Comparison of ENCODE assay signal across 12 cellular contexts in the genomic region with DNA sequence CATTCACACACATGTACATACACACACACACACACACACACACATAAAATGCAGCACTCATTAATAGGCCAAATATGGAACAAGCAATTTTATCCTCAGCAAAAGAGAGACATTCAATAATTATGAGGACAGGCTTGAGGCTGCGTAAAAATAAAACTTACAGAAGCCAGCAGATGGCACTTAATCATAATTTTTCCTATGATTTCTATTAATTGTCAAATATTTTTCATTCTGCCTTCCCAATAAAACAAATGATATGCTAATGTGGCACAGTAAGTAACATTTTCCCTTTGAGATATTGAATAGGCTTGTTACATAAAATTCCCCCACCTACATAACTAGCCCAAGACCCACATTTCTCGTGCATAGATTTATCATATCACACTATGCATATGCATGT. TPM values are rescaled to one million over a fixed set of nuclear protein-coding genes. Genes with fewer than 3 reads are reported as not detected.
DNase-seq lines count a peak whose midpoint lies in the region; ATAC-seq and TF ChIP-seq lines count a peak whose summit lies in the region.
"Had no signal": no experiment of that assay in that cellular context is flagged by ENCODE, and none has a peak within 500 bp of the region (broad histone marks: within the 10 kb centered on the region; RNA-seq: fewer than 3 reads in every experiment).

No MANE protein-coding gene starts in this region.

- H3K4me1 Mint-ChIP-seq in activated naive CD8-positive, alpha-beta T cell (ENCODE audit: low read depth), result peaks cover 24% of the 10 kb centered on the region

- no peaks in the 10 kb centered on the region for H3K36me3 Mint-ChIP-seq in activated naive CD8-positive, alpha-beta T cell

- in situ Hi-C loops in transverse colon (cut with MboI; ENCODE audit: low pct_ligation_motif_present in 1 of 4, low pct_unique_long_range_greater_than_20kb in 1 of 4, low sequenced_read_pairs in 3 of 4), result no loop called here

- no peaks in the 10 kb centered on the region for H3K27me3 ChIP-seq in cardiac muscle cell
- no peaks in the 10 kb centered on the region for H3K27me3 ChIP-seq in right cardiac atrium (ENCODE audit: control insufficient read depth, insufficient read depth)
- H3K27me3 ChIP-seq in left ventricle myocardium inferior (ENCODE audit: low read depth), result no peaks in the 10 kb centered on the region
- H3K27me3 ChIP-seq in transverse colon, result no peaks in the 10 kb centered on the region
- H3K27me3 ChIP-seq: gastrocnemius medialis had no signal

- no peak for TF ChIP-seq EP300 in transverse colon (IDR thresholded peaks at IDR 0.05; ENCODE audit: low read depth)

- H3K27ac ChIP-seq in cardiac muscle cell (peak overlapping the region; percentile 43), right cardiac atrium (ENCODE audit: low read length) (no peak overlapping the region), left ventricle myocardium inferior (replicated peaks) (peak overlapping the region; percentile 44), transverse colon (peak overlapping the region; percentile 37 to 75 (median 61))
- H3K27ac ChIP-seq: gastrocnemius medialis had no signal

- peak; percentile 17 for TF ChIP-seq CTCF in cardiac muscle cell (IDR thresholded peaks at IDR 0.05; ENCODE audit: low read depth, low read length)
- TF ChIP-seq CTCF in left ventricle myocardium inferior (IDR thresholded peaks at IDR 0.05; ENCODE audit: borderline replicate concordance), result peak; percentile 46
- no peak for TF ChIP-seq CTCF in transverse colon (IDR thresholded peaks at IDR 0.05)
- TF ChIP-seq CTCF in foreskin fibroblast (IDR thresholded peaks at IDR 0.05; ENCODE audit: low read depth, low read length), result no peak

- no peaks in the 10 kb centered on the region for H3K27me3 Mint-ChIP-seq in activated naive CD8-positive, alpha-beta T cell

- peak overlapping the region; percentile 59 for H3K27ac Mint-ChIP-seq in activated naive CD8-positive, alpha-beta T cell
- H3K27ac Mint-ChIP-seq: T-helper 1 cell treated with Interleukin-12 subunit alpha and Interleukin-12 subunit beta and Interleukin-4 antibody, amounts not matched to agents 30 μg/mL and 1 μg/mL, for 36 hours had no signal

- intact Hi-C loops in right cardiac atrium (cut with DNase I), result loop anchor here in 3 of 4 donors (5.0 to 10.0 kb wide), 3 partner anchors 191 to 203 kb away; no protein-coding TSS in a partner anchor
- intact Hi-C loops in left ventricle myocardium inferior (cut with micrococcal nuclease), result loop anchor here (5.0 kb wide), 1 partner anchor 203 kb away; no protein-coding TSS in a partner anchor
- intact Hi-C loops in transverse colon (cut with DNase I; ENCODE audit: low total_unique reads), result loop anchor here (10.0 kb wide), 1 partner anchor 201 kb away; no protein-coding TSS in a partner anchor

- no peak for TF ChIP-seq POLR2A in transverse colon (IDR thresholded peaks at IDR 0.05)

- H3K4me1 ChIP-seq in cardiac muscle cell (ENCODE audit: low read depth) (peaks cover 31% of the 10 kb centered on the region), right cardiac atrium (ENCODE audit: control insufficient read depth, insufficient read depth, low read length) (peaks cover 5% of the 10 kb centered on the region), left ventricle myocardium inferior (peaks cover 19% of the 10 kb centered on the region), transverse colon (peaks cover 13 to 35% (median 23%) of the 10 kb centered on the region in 4 donors)

- no peaks in the 10 kb centered on the region for H3K36me3 ChIP-seq in cardiac muscle cell
- no peaks in the 10 kb centered on the region for H3K36me3 ChIP-seq in left ventricle myocardium inferior
- H3K36me3 ChIP-seq in transverse colon, result no peaks in the 10 kb centered on the region
- H3K36me3 ChIP-seq: gastrocnemius medialis had no signal

- no peaks in the 10 kb centered on the region for H3K9me3 Mint-ChIP-seq in activated naive CD8-positive, alpha-beta T cell (ENCODE audit: low read depth)
- H3K9me3 Mint-ChIP-seq: T-helper 1 cell treated with Interleukin-12 subunit alpha and Interleukin-12 subunit beta and Interleukin-4 antibody, amounts not matched to agents 30 μg/mL and 1 μg/mL, for 36 hours had no signal

- no peak for DNase-seq in cardiac muscle cell (ENCODE audit: low read depth in 1 of 2, low spot score in 1 of 2)
- no peak for DNase-seq in right cardiac atrium
- DNase-seq in left ventricle myocardium inferior, result no peak
- no peak for DNase-seq in transverse colon
- no peak for DNase-seq in foreskin fibroblast
- no peak for DNase-seq in NOMO-1 (lab: John Stamatoyannopoulos, UW; ENCODE audit: unreplicated experiment in 2 of 2)
- no peak for DNase-seq in LoVo (ENCODE audit: low spot score)
- DNase-seq: gastrocnemius medialis; stimulated activated CD4-positive, alpha-beta T cell treated with anti-CD3 and anti-CD28 coated beads, Interleukin-15, amount 100 ng/mL, for 24 hours; stimulated activated naive CD4-positive, alpha-beta T cell treated with Interleukin-2 at 50 U/mL for 16 hours had no signal

- WGBS in right cardiac atrium, result 55% methylated on average over 2 of the region's 2 CpGs
- 60 to 87% methylated on average over 2 of the region's 2 CpGs for WGBS in transverse colon (ENCODE audit: low coverage in 1 of 2), 2 donors

- ATAC-seq in right cardiac atrium, result no peak
- ATAC-seq: gastrocnemius medialis had no signal

- no peak overlapping the region for H3K4me3 ChIP-seq in cardiac muscle cell
- no peak overlapping the region for H3K4me3 ChIP-seq in right cardiac atrium (ENCODE audit: low read length)
- H3K4me3 ChIP-seq in left ventricle myocardium inferior, result no peak overlapping the region
- H3K4me3 ChIP-seq in transverse colon, result no peak overlapping the region
- H3K4me3 ChIP-seq in foreskin fibroblast (ENCODE audit: low read depth in 1 of 2, low read length in 2 of 2), result no peak overlapping the region
- H3K4me3 ChIP-seq: gastrocnemius medialis had no signal

- H3K9me3 ChIP-seq in cardiac muscle cell (ENCODE audit: low read depth) (no peaks in the 10 kb centered on the region), right cardiac atrium (ENCODE audit: control insufficient read depth, low read length) (no peaks in the 10 kb centered on the region), left ventricle myocardium inferior (replicated peaks) (no peaks in the 10 kb centered on the region), transverse colon (no peaks in the 10 kb centered on the region)
- H3K9me3 ChIP-seq: gastrocnemius medialis had no signal

- no peak overlapping the region for H3K4me3 Mint-ChIP-seq in activated naive CD8-positive, alpha-beta T cell
- H3K4me3 Mint-ChIP-seq: T-helper 1 cell treated with Interleukin-12 subunit alpha and Interleukin-12 subunit beta and Interleukin-4 antibody, amounts not matched to agents 30 μg/mL and 1 μg/mL, for 36 hours had no signal

RNA-seq across cellular contexts. Expression of gene PTGFRN, which starts 55.4 kb away (rescaled TPM):
- 69.7 and 72.4 TPM in 2 replicates for total RNA-seq in cardiac muscle cell
- polyA plus RNA-seq in cardiac muscle cell, result 47.5 and 60.1 TPM in 2 replicates
- total RNA-seq in right cardiac atrium, result 100 to 1,000 TPM; 151 to 247 (median 163) TPM
- 100 TPM for polyA plus RNA-seq in right cardiac atrium
- total RNA-seq in left ventricle myocardium inferior, result 111 TPM
- 10 to 100 TPM; 39.6 to 98.9 (median 73.9) TPM for total RNA-seq in transverse colon

Comparison
In these comparisons a context has a peak if more than half of its experiments do, and no peak if none do; other contexts are left out.
1. CTCF ChIP-seq: peak in cardiac muscle cell (single experiment) and left ventricle myocardium inferior (single experiment); none in transverse colon (0 of 5) and foreskin fibroblast (single experiment).